Comparison of ENCODE assay signal across 1 cellular context in genomic region chr19:11422163-11423068, GRCh38.
TF ChIP-seq lines count a peak whose summit lies in the region.

No MANE protein-coding gene starts in this region.

TF ChIP-seq in GM23338, 12 proteins besides CTCF, POLR2A, EP300 and RAD21 (continued from another document):
- no peak for TF ChIP-seq ZNF462 (CRISPR knock-in tag; IDR thresholded peaks at IDR 0.05)
- peak; percentile 44 for TF ChIP-seq POLR2AphosphoS5 (IDR thresholded peaks at IDR 0.05; ENCODE audit: low read depth)
- no peak for TF ChIP-seq EZH2 (IDR thresholded peaks at IDR 0.05; ENCODE audit: low read depth, unreplicated experiment)
- TF ChIP-seq STAT1 (IDR thresholded peaks at IDR 0.05; ENCODE audit: unreplicated experiment) = no peak
- TF ChIP-seq NANOG (IDR thresholded peaks at IDR 0.05; ENCODE audit: borderline replicate concordance) = no peak
- peak; percentile 60; the same call in 1 of the 2 replicates for TF ChIP-seq ETS1 (IDR thresholded peaks at IDR 0.05)
TF ChIP-seq in GM23338: peak in this region for 4.
